In genomic region chr11:1295591-1295990, GRCh38 we compare ENCODE assay signal across 19 cellular contexts.
"Had no signal": no experiment of that assay in that cellular context is flagged by ENCODE, and none has a peak within 500 bp of the region (broad histone marks: within the 10 kb centered on the region; RNA-seq: fewer than 3 reads in every experiment).

No MANE protein-coding gene starts in this region.

- H3K36me3 ChIP-seq: ovary had no signal

- ATAC-seq: activated CD8-positive, alpha-beta T cell treated with anti-CD3 and anti-CD28 coated beads for 36 hours; activated T-cell treated with anti-CD3 and anti-CD28 coated beads, Interleukin-2, amount 50 U/mL, for 4 hours; left lung; mucosa of descending colon had no signal

- H3K27me3 ChIP-seq: left lung, ovary had no signal

- H3K36me3 Mint-ChIP-seq: activated naive CD8-positive, alpha-beta T cell; type B pancreatic cell had no signal

- H3K27me3 Mint-ChIP-seq: activated CD4-positive, alpha-beta T cell treated with anti-CD3 and anti-CD28 coated beads, Interleukin-2, amount 10 ng/mL, durations not matched to agents 24 days and 14 days; activated CD8-positive, alpha-beta T cell treated with anti-CD3 and anti-CD28 coated beads for 36 hours; activated naive CD8-positive, alpha-beta T cell; brain; memory B cell; naive B cell; stimulated activated naive CD8-positive, alpha-beta T cell treated with anti-CD3 and anti-CD28 coated beads, Interleukin-15, Interleukin-2, amounts not matched to agents 100 ng/mL and 50 ng/mL, for 24 hours; type B pancreatic cell had no signal

- H3K9me3 ChIP-seq: left lung, mucosa of descending colon, ovary had no signal

- H3K27ac Mint-ChIP-seq: activated CD4-positive, alpha-beta T cell treated with anti-CD3 and anti-CD28 coated beads, Interleukin-2, amount 10 ng/mL, durations not matched to agents 24 days and 14 days; activated CD8-positive, alpha-beta T cell treated with anti-CD3 and anti-CD28 coated beads for 36 hours; activated naive CD8-positive, alpha-beta T cell; brain; memory B cell; stimulated activated naive CD8-positive, alpha-beta T cell treated with anti-CD3 and anti-CD28 coated beads, Interleukin-15, Interleukin-2, amounts not matched to agents 100 ng/mL and 50 ng/mL, for 24 hours; type B pancreatic cell had no signal

- H3K4me1 Mint-ChIP-seq: activated CD4-positive, alpha-beta T cell treated with anti-CD3 and anti-CD28 coated beads, Interleukin-2, amount 10 ng/mL, durations not matched to agents 24 days and 14 days had no signal

- DNase-seq: activated CD4-positive, alpha-beta T cell treated with anti-CD3 and anti-CD28 coated beads, Interleukin-2, amount 10 ng/mL, durations not matched to agents 24 days and 14 days; activated CD8-positive, alpha-beta T cell treated with anti-CD3 and anti-CD28 coated beads for 36 hours; activated T-cell treated with anti-CD3 and anti-CD28 coated beads, Interleukin-2, amount 50 U/mL, for 4 hours; amygdala; central memory CD4-positive, alpha-beta T cell; mucosa of descending colon; naive B cell; Right ventricle myocardium superior; stimulated activated CD4-positive, alpha-beta T cell treated with anti-CD3 and anti-CD28 coated beads, Interleukin-12 subunit alpha, Interleukin-12 subunit beta, amount 100 ng/mL, for 4 hours; stimulated activated CD4-positive, alpha-beta T cell treated with anti-CD3 and anti-CD28 coated beads, Interleukin-1b, Interleukin-23, amount 100 ng/mL, for 48 hours had no signal

- H3K4me3 Mint-ChIP-seq: activated CD4-positive, alpha-beta T cell treated with anti-CD3 and anti-CD28 coated beads, Interleukin-2, amount 10 ng/mL, durations not matched to agents 24 days and 14 days; activated CD8-positive, alpha-beta T cell treated with anti-CD3 and anti-CD28 coated beads for 36 hours; activated naive CD8-positive, alpha-beta T cell; activated T-cell treated with anti-CD3 and anti-CD28 coated beads, Interleukin-2, amount 50 U/mL, for 4 hours; brain; memory B cell; naive B cell; neural crest cell; stimulated activated naive CD8-positive, alpha-beta T cell treated with anti-CD3 and anti-CD28 coated beads, Interleukin-15, Interleukin-2, amounts not matched to agents 100 ng/mL and 50 ng/mL, for 24 hours; type B pancreatic cell had no signal

- H3K4me3 ChIP-seq: left lung, mucosa of descending colon, ovary, SK-N-MC had no signal

- H3K9me3 Mint-ChIP-seq: activated CD4-positive, alpha-beta T cell treated with anti-CD3 and anti-CD28 coated beads, Interleukin-2, amount 10 ng/mL, durations not matched to agents 24 days and 14 days; activated CD8-positive, alpha-beta T cell treated with anti-CD3 and anti-CD28 coated beads for 36 hours; activated T-cell treated with anti-CD3 and anti-CD28 coated beads, Interleukin-2, amount 50 U/mL, for 4 hours; memory B cell; naive B cell; neural crest cell; stimulated activated naive CD8-positive, alpha-beta T cell treated with anti-CD3 and anti-CD28 coated beads, Interleukin-15, Interleukin-2, amounts not matched to agents 100 ng/mL and 50 ng/mL, for 24 hours; type B pancreatic cell had no signal

- H3K27ac ChIP-seq: left lung, ovary, SK-N-MC had no signal
